Comparison of ENCODE assay signal across 17 cellular contexts in genomic region chr12:62331306-62331705, GRCh38.
A peak's percentile ranks its signal among the peaks of the same experiment; 100 is the strongest.
DNase-seq lines count a peak whose midpoint lies in the region; ATAC-seq lines count a peak whose summit lies in the region.
"Had no signal": no experiment of that assay in that cellular context is flagged by ENCODE, and none has a peak within 500 bp of the region (broad histone marks: within the 10 kb centered on the region; RNA-seq: fewer than 3 reads in every experiment).

No MANE protein-coding gene starts in this region.

- peaks cover 53% of the 10 kb centered on the region for H3K36me3 ChIP-seq in CD4-positive, CD25-positive, alpha-beta regulatory T cell (ENCODE audit: control insufficient read depth, insufficient read depth, low read length)
- H3K36me3 ChIP-seq: prostate gland had no signal

- no peaks in the 10 kb centered on the region for H3K9me3 ChIP-seq in CD4-positive, CD25-positive, alpha-beta regulatory T cell (ENCODE audit: control insufficient read depth in 2 of 2, low read length in 2 of 2)
- H3K9me3 ChIP-seq: prostate gland had no signal

- no peaks in the 10 kb centered on the region for H3K27me3 Mint-ChIP-seq in CD4-positive, CD25-positive, alpha-beta regulatory T cell

- H3K27ac Mint-ChIP-seq in CD4-positive, CD25-positive, alpha-beta regulatory T cell, result peak overlapping the region in 2 of 3 donors; percentile 32 to 80
- H3K27ac Mint-ChIP-seq: T-helper 2 cell treated with Interferon-gamma antibody and Interleukin-4, amounts not matched to agents 5 μg/mL and 100 μg/mL, for 36 hours had no signal

- no peaks in the 10 kb centered on the region for H3K9me3 Mint-ChIP-seq in CD4-positive, CD25-positive, alpha-beta regulatory T cell

- peaks cover 44 to 77% (median 55%) of the 10 kb centered on the region in 4 donors for H3K4me1 Mint-ChIP-seq in CD4-positive, CD25-positive, alpha-beta regulatory T cell

- peaks cover 33% of the 10 kb centered on the region for H3K36me3 Mint-ChIP-seq in CD4-positive, CD25-positive, alpha-beta regulatory T cell

- no peak for ATAC-seq in CD4-positive, CD25-positive, alpha-beta regulatory T cell (ENCODE audit: low read depth in 2 of 2)
- peak; percentile 82 for ATAC-seq in GM18909 (IDR thresholded peaks at IDR 0.05; ENCODE audit: poor library complexity, unreplicated experiment)
- ATAC-seq in HG02610 (IDR thresholded peaks at IDR 0.05; ENCODE audit: unreplicated experiment), result peak; percentile 83
- peak; percentile 42 for ATAC-seq in HG03457 (IDR thresholded peaks at IDR 0.05; ENCODE audit: unreplicated experiment)
- ATAC-seq in HG02623 (IDR thresholded peaks at IDR 0.05; ENCODE audit: unreplicated experiment), result no peak

- DNase-seq in CD4-positive, CD25-positive, alpha-beta regulatory T cell, result no peak
- DNase-seq in DMS53 treated with DMSO at 0.1 percent for 48 hours (lab: John Stamatoyannopoulos, UW; ENCODE audit: unreplicated experiment), result no peak
- DNase-seq in DMS53 (lab: John Stamatoyannopoulos, UW), result no peak
- no peak for DNase-seq in GOT3 (lab: John Stamatoyannopoulos, UW)
- DNase-seq: activated CD4-positive, alpha-beta T cell treated with anti-CD3 and anti-CD28 coated beads for 48 hours; activated T-cell treated with anti-CD3 and anti-CD28 coated beads, Interleukin-2, amount 50 U/mL, for 48 hours; aorta; erythroblast; GDM1; head of caudate nucleus; NCI-H2029 had no signal

- H3K27me3 ChIP-seq in CD4-positive, CD25-positive, alpha-beta regulatory T cell (ENCODE audit: control insufficient read depth, insufficient read depth, low read length), result no peaks in the 10 kb centered on the region

- no peak overlapping the region for H3K4me3 ChIP-seq in CD4-positive, CD25-positive, alpha-beta regulatory T cell (ENCODE audit: low read depth, low read length)
- H3K4me3 ChIP-seq: prostate gland had no signal

- peaks cover 13% of the 10 kb centered on the region for H3K4me1 ChIP-seq in CD4-positive, CD25-positive, alpha-beta regulatory T cell (ENCODE audit: control insufficient read depth, insufficient read depth, low read length, poor library complexity, severe bottlenecking)
- H3K4me1 ChIP-seq: prostate gland had no signal

- peak overlapping the region in 1 of 4 donors; percentile 9 for H3K4me3 Mint-ChIP-seq in CD4-positive, CD25-positive, alpha-beta regulatory T cell
- H3K4me3 Mint-ChIP-seq: T-helper 2 cell treated with Interferon-gamma antibody and Interleukin-4, amounts not matched to agents 5 μg/mL and 100 μg/mL, for 36 hours had no signal

- no peak overlapping the region for H3K27ac ChIP-seq in CD4-positive, CD25-positive, alpha-beta regulatory T cell (ENCODE audit: insufficient read depth, low read length, poor library complexity, severe bottlenecking)
- H3K27ac ChIP-seq: prostate gland had no signal

Comparison
In these comparisons a context has a peak if more than half of its experiments do, and no peak if none do; other contexts are left out.
1. ATAC-seq: peak in GM18909 (single experiment), HG02610 (single experiment) and HG03457 (single experiment); none in CD4-positive, CD25-positive, alpha-beta regulatory T cell (0 of 2) and HG02623 (single experiment).